In the genomic region with DNA sequence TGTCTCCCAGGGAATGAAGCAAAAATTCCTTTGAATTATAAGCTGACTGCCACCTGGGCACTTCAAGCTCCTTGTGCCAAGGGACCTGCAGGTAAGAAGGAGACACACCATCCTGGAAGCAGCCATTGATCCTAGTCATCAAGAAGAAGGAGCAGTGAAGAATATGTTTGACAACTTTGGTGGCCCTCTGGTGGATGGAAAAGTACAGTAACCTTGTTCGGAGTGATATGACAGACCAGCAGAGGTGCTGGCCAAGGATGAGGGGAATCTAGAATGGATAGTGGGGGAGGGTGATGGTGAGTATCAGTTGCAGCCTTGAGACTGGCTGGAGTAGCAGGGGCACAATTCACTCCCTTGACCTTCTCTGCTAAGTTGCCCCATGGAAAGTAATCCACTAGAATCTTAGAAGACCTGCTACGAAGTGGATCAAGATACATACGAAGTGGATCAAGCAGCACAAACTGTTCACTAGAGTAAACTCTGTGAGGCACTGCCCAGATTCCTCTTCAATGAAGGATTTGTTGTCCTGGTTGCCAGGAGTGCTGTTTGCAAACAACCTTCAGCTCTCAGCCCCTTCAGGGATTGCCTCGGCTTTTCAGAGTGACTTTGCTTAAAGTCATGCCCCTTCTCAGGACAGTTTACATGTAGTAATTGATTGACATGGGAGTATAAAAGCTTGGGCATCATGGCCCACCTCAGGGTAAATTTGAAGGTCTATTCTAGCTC, we compare ENCODE assay signal across 13 cellular contexts. TPM values are rescaled to one million over a fixed set of nuclear protein-coding genes. Genes with fewer than 3 reads are reported as not detected.
DNase-seq lines count a peak whose midpoint lies in the region; ATAC-seq and TF ChIP-seq lines count a peak whose summit lies in the region.
"Had no signal": no experiment of that assay in that cellular context is flagged by ENCODE, and none has a peak within 500 bp of the region (broad histone marks: within the 10 kb centered on the region; RNA-seq: fewer than 3 reads in every experiment).

No MANE protein-coding gene starts in this region.

- H3K4me3 Mint-ChIP-seq in T-helper 17 cell = no peak overlapping the region
- no peak overlapping the region for H3K4me3 Mint-ChIP-seq in natural killer cell treated with Interleukin-12 subunit alpha and Interleukin-12 subunit beta and Interleukin-15 and Interleukin-18, amount 100 ng/mL, for 72 hours
- H3K4me3 Mint-ChIP-seq: activated B cell treated with CpG ODN at 0.5 μM for 24 hours; activated T-helper 17 cell treated with anti-CD3 and anti-CD28 coated beads, Interleukin-2, amount 50 U/mL, for 72 hours had no signal

- peaks cover 2% of the 10 kb centered on the region for H3K36me3 Mint-ChIP-seq in T-helper 17 cell (ENCODE audit: low read depth)
- no peaks in the 10 kb centered on the region for H3K36me3 Mint-ChIP-seq in natural killer cell treated with Interleukin-12 subunit alpha and Interleukin-12 subunit beta and Interleukin-15 and Interleukin-18, amount 100 ng/mL, for 72 hours

- H3K27me3 ChIP-seq in H7 (ENCODE audit: control insufficient read depth, insufficient read depth, low read length) (no peaks in the 10 kb centered on the region), right cardiac atrium (ENCODE audit: control insufficient read depth, insufficient read depth) (no peaks in the 10 kb centered on the region)

- ATAC-seq in right cardiac atrium (peak; percentile 31 to 39), T-helper 17 cell (no peak)
- no peak for ATAC-seq in natural killer cell treated with Interleukin-12 subunit alpha and Interleukin-12 subunit beta and Interleukin-15 and Interleukin-18, amount 100 ng/mL, for 72 hours
- ATAC-seq: activated T-helper 17 cell treated with anti-CD3 and anti-CD28 coated beads, Interleukin-2, amount 50 U/mL, for 72 hours; sciatic nerve had no signal

- WGBS in right cardiac atrium = 42% methylated on average over 4 of the region's 4 CpGs

- peaks cover 4% of the 10 kb centered on the region for H3K4me1 ChIP-seq in right cardiac atrium (ENCODE audit: control insufficient read depth, insufficient read depth, low read length)

- H3K4me3 ChIP-seq in AG09309 (ENCODE audit: control insufficient read depth, low read depth, low read length) (no peak overlapping the region), H7 (ENCODE audit: insufficient read depth, low read depth, low read length) (no peak overlapping the region), right cardiac atrium (ENCODE audit: low read length) (no peak overlapping the region)

- intact Hi-C loops in right cardiac atrium (cut with DNase I) = no loop called here

- peaks cover 47% of the 10 kb centered on the region for H3K27me3 Mint-ChIP-seq in T-helper 17 cell
- H3K27me3 Mint-ChIP-seq in natural killer cell treated with Interleukin-12 subunit alpha and Interleukin-12 subunit beta and Interleukin-15 and Interleukin-18, amount 100 ng/mL, for 72 hours = peaks cover 24% of the 10 kb centered on the region in 2 donors

- no peaks in the 10 kb centered on the region for H3K9me3 ChIP-seq in right cardiac atrium (ENCODE audit: control insufficient read depth, low read length)
- H3K9me3 ChIP-seq in T-helper 17 cell (ENCODE audit: control insufficient read depth, low read length, poor library complexity, severe bottlenecking) = no peaks in the 10 kb centered on the region

- H3K9me3 Mint-ChIP-seq in natural killer cell treated with Interleukin-12 subunit alpha and Interleukin-12 subunit beta and Interleukin-15 and Interleukin-18, amount 100 ng/mL, for 72 hours = peaks cover 6% of the 10 kb centered on the region
- H3K9me3 Mint-ChIP-seq: activated B cell treated with CpG ODN at 0.5 μM for 24 hours; activated T-helper 17 cell treated with anti-CD3 and anti-CD28 coated beads, Interleukin-2, amount 50 U/mL, for 72 hours had no signal

- no peaks in the 10 kb centered on the region for H3K4me1 Mint-ChIP-seq in T-helper 17 cell
- no peaks in the 10 kb centered on the region for H3K4me1 Mint-ChIP-seq in natural killer cell treated with Interleukin-12 subunit alpha and Interleukin-12 subunit beta and Interleukin-15 and Interleukin-18, amount 100 ng/mL, for 72 hours (ENCODE audit: low read depth in 2 of 2)
- H3K4me1 Mint-ChIP-seq: activated B cell treated with CpG ODN at 0.5 μM for 24 hours; activated T-helper 17 cell treated with anti-CD3 and anti-CD28 coated beads, Interleukin-2, amount 50 U/mL, for 72 hours had no signal

- no peak overlapping the region for H3K27ac ChIP-seq in right cardiac atrium (ENCODE audit: low read length)

- in situ Hi-C loops in SK-MEL-5 (cut with HindIII; ENCODE audit: low pct_unique_long_range_greater_than_20kb, low sequenced_read_pairs) = no loop called here

- H3K27ac Mint-ChIP-seq in T-helper 17 cell = no peak overlapping the region
- no peak overlapping the region for H3K27ac Mint-ChIP-seq in natural killer cell treated with Interleukin-12 subunit alpha and Interleukin-12 subunit beta and Interleukin-15 and Interleukin-18, amount 100 ng/mL, for 72 hours
- H3K27ac Mint-ChIP-seq: activated B cell treated with CpG ODN at 0.5 μM for 24 hours; activated T-helper 17 cell treated with anti-CD3 and anti-CD28 coated beads, Interleukin-2, amount 50 U/mL, for 72 hours had no signal

- H3K36me3 ChIP-seq in H7 (replicated peaks; ENCODE audit: control insufficient read depth, insufficient read depth, low read length) = no peaks in the 10 kb centered on the region

- TF ChIP-seq CTCF in AG09309 (IDR thresholded peaks at IDR 0.05; ENCODE audit: control insufficient read depth, insufficient read depth, low read depth, low read length, missing control alignments) = peak; percentile 24

- DNase-seq in AG09309 (ENCODE audit: low read depth) = no peak
- DNase-seq in H7 = peak; percentile 5
- DNase-seq in SK-MEL-5 (ENCODE audit: low read depth, low spot score) = peak; percentile 68
- no peak for DNase-seq in right cardiac atrium
- DNase-seq in SKM-1 treated with dmso at 0.1 percent for 144 hours (lab: John Stamatoyannopoulos, UW; ENCODE audit: unreplicated experiment) = no peak
- no peak for DNase-seq in NCI-H2171 (lab: John Stamatoyannopoulos, UW)
- no peak for DNase-seq in T-helper 17 cell
- no peak for DNase-seq in natural killer cell treated with Interleukin-12 subunit alpha and Interleukin-12 subunit beta and Interleukin-15 and Interleukin-18, amount 100 ng/mL, for 72 hours (ENCODE audit: low spot score)
- DNase-seq: activated B cell treated with CpG ODN at 0.5 μM for 24 hours, glutamatergic neuron, KBM-7 had no signal

RNA-seq across cellular contexts. Expression of gene ORC5, which starts 44.8 kb away (rescaled TPM):
- 20.5 and 21.1 TPM in 2 replicates for total RNA-seq in H7 (2014; rRNA removed; shearing (Covaris generic))
- total RNA-seq in SK-MEL-5 (2014; rRNA removed; shearing (Covaris generic)) = 68.0 and 81.2 TPM in 2 replicates
- polyA plus RNA-seq in SK-MEL-5 (2015; cell fraction: cytosol; rRNA removed) = 50.0 and 58.9 TPM in 2 replicates
- polyA plus RNA-seq in SK-MEL-5 (2015; cell fraction: nucleus; rRNA removed) = 50.9 and 64.4 TPM in 2 replicates
- total RNA-seq in right cardiac atrium = 1 to 10 TPM; 8.0 to 9.7 (median 9.5) TPM
- 4.9 TPM for polyA plus RNA-seq in right cardiac atrium
- 10 to 100 TPM; 13.2 to 15.6 TPM for total RNA-seq in T-helper 17 cell
- 10 to 100 TPM; 24.7 to 35.7 TPM for total RNA-seq in natural killer cell treated with Interleukin-12 subunit alpha and Interleukin-12 subunit beta and Interleukin-15 and Interleukin-18, amount 100 ng/mL, for 72 hours

Comparison
In these comparisons a context has a peak if more than half of its experiments do, and no peak if none do; other contexts are left out.
1. DNase-seq: peak in H7 (single experiment) and SK-MEL-5 (single experiment); none in AG09309 (single experiment), right cardiac atrium (0 of 3), SKM-1 treated with dmso at 0.1 percent for 144 hours (single experiment), NCI-H2171 (single experiment), T-helper 17 cell (0 of 3) and natural killer cell treated with Interleukin-12 subunit alpha and Interleukin-12 subunit beta and Interleukin-15 and Interleukin-18, amount 100 ng/mL, for 72 hours (single experiment).
2. ATAC-seq: peak in right cardiac atrium (2 of 2); none in T-helper 17 cell (single experiment) and natural killer cell treated with Interleukin-12 subunit alpha and Interleukin-12 subunit beta and Interleukin-15 and Interleukin-18, amount 100 ng/mL, for 72 hours (0 of 2).